ENCODE assay signal across 8 cellular contexts in the genomic region with DNA sequence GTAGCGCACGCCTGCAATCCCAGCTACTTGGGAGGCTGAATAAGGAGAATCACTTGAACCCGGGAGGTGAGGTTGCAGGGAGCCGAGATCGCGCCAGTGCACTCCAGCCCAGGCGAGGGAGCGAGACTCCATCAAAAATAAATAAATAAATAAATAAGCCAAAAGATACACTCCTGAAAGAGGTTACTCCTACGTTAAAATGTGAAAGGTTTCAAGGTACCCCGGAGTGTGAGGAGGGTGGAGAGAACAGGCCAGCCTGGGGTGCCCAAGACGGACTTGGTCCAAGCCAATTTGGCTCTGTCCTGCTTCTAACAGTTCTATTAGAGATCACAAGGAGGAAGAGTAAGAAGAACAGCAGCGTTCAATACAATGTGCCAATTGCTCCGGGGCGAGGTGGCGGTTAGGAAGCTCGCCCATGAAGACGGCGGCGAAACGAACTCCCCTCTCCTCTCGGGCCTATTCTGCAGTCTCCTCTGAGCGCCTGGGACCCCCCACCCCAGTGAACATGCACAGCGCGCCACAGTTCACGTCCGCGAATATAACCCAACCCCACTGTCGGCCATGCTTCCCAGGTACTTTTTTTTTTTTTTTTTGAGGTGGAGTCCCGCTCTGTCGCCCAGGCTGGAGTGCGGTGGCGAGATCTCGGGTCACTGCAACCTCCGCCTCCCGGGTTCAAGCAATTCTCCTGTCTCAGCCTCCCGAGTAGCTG. TPM values are rescaled to one million over a fixed set of nuclear protein-coding genes. Genes with fewer than 3 reads are reported as not detected.
DNase-seq lines count a peak whose midpoint lies in the region; ATAC-seq, FAIRE-seq and TF ChIP-seq lines count a peak whose summit lies in the region.

No MANE protein-coding gene starts in this region.

- no peak for TF ChIP-seq RAD21 in H1 (IDR thresholded peaks at IDR 0.05 in 1 of 2, conservative IDR thresholded peaks at IDR 0.05 in 1 of 2; ENCODE audit: low read depth in 2 of 2, low read length in 2 of 2)

- peak overlapping the region; percentile 66 for H3K56ac ChIP-seq in H1 (replicated peaks; ENCODE audit: insufficient read length, low read depth, low read length)

- 27% methylated on average over 31 of the region's 36 CpGs; no CpG with 5 or more reads in 1 of the 2 experiments for WGBS in H1 (ENCODE audit: extremely low coverage in 1 of 2, insufficient coverage in 1 of 2, insufficient read length in 1 of 2, insufficient replicate concordance in 2 of 2, low coverage in 1 of 2, low lambda C conversion rate in 2 of 2, missing lambda C conversion rate in 1 of 2), 2 experiments

- peaks cover 15% of the 10 kb centered on the region for H3K4me1 Mint-ChIP-seq in type B pancreatic cell (ENCODE audit: unreplicated experiment)

- H2AFZ ChIP-seq in H1 (ENCODE audit: low read length), result no peak overlapping the region

- H2BK20ac ChIP-seq in H1 (ENCODE audit: low read length), result no peak overlapping the region

- H3K27ac Mint-ChIP-seq in type B pancreatic cell, result peak overlapping the region; percentile 96

- H3K79me2 ChIP-seq in H1 (ENCODE audit: control insufficient read depth in 1 of 2, insufficient read depth in 2 of 2, low read length in 2 of 2), result peaks cover 5 to 26% of the 10 kb centered on the region in 2 experiments

- H3K36me3 ChIP-seq in H1 (ENCODE audit: control insufficient read depth in 2 of 4, insufficient read depth in 4 of 4, low read length in 3 of 4) (peaks cover 5 to 33% (median 13%) of the 10 kb centered on the region in 4 experiments; a peak in 6 of 8 replicates), mucosa of stomach (ENCODE audit: control insufficient read depth, insufficient read depth, low read length) (no peaks in the 10 kb centered on the region)

- no peaks in the 10 kb centered on the region for H3K36me3 Mint-ChIP-seq in type B pancreatic cell

- H3K27me3 ChIP-seq in H1 (replicated peaks in 1 of 4; ENCODE audit: control insufficient read depth in 3 of 4, extremely low read depth in 1 of 4, insufficient read depth in 3 of 4, low read length in 3 of 4) (no peaks in the 10 kb centered on the region), mucosa of stomach (ENCODE audit: control insufficient read depth, insufficient read depth, low read length) (no peaks in the 10 kb centered on the region)

- no peak overlapping the region for H2BK15ac ChIP-seq in H1 (ENCODE audit: low read length)

- H3K9me3 ChIP-seq in H1 (ENCODE audit: insufficient read depth in 2 of 2, low read depth in 1 of 2, low read length in 1 of 2) (no peaks in the 10 kb centered on the region), mucosa of stomach (ENCODE audit: control insufficient read depth, low read length) (no peaks in the 10 kb centered on the region)

- H3K4me2 ChIP-seq in H1 (ENCODE audit: insufficient read depth in 1 of 2, low read depth in 2 of 2, low read length in 2 of 2), result peak overlapping the region; percentile 26 to 66

- H3K4me3 Mint-ChIP-seq in type B pancreatic cell, result peak overlapping the region; percentile 99

- H2BK120ac ChIP-seq in H1 (replicated peaks; ENCODE audit: low read depth, low read length), result no peak overlapping the region

- H3K27me3 Mint-ChIP-seq in type B pancreatic cell, result no peaks in the 10 kb centered on the region

- no peaks in the 10 kb centered on the region; the same call in 1 of the 2 replicates for H3K23me2 ChIP-seq in H1 (ENCODE audit: low read depth, low read length)

- H4K5ac ChIP-seq in H1 (ENCODE audit: insufficient read length, low read depth, low read length), result peak overlapping the region; percentile 90

- CTCF ChIA-PET in H1 (lab: Charles Lee; ENCODE audit: partially characterized antibody), result interaction anchor here (0.6 to 1.7 kb wide), 8 partner anchors 10 to 97 kb away, joined by 3 to 5 read pairs (median 3); no protein-coding TSS in a partner anchor

- no peak overlapping the region for H2AK5ac ChIP-seq in H1 (ENCODE audit: low read depth, low read length)

- H2BK5ac ChIP-seq in H1 (ENCODE audit: low read depth, low read length), result peak overlapping the region; percentile 99; the same call in 1 of the 2 replicates

- H2BK12ac ChIP-seq in H1 (ENCODE audit: low read depth, low read length), result no peak overlapping the region

- DNase-seq in COLO668 (lab: John Stamatoyannopoulos, UW; ENCODE audit: unreplicated experiment), result peak; percentile 6
- DNase-seq in HK-2 (ENCODE audit: unreplicated experiment), result peak; percentile 8
- peak; percentile 9 for DNase-seq in T-helper 22 cell (ENCODE audit: low read depth)
- DNase-seq in H1 (ENCODE audit: low read depth in 1 of 2, low spot score in 2 of 2), result no peak
- no peak for DNase-seq in type B pancreatic cell (ENCODE audit: extremely low spot score, unreplicated experiment)
- DNase-seq in RCC 7860 (ENCODE audit: low spot score), result no peak

- peak overlapping the region; percentile 29 for H4K91ac ChIP-seq in H1 (replicated peaks; ENCODE audit: insufficient read length, low read length)

- FAIRE-seq in H1 (lab: Jason Lieb, UNC) (no peak), RCC 7860 (lab: Jason Lieb, UNC) (no peak)

- POLR2A ChIA-PET in H1 (lab: Charles Lee; ENCODE audit: partially characterized antibody), result interaction anchor here (0.7 to 1.7 kb wide), 6 partner anchors 9 to 268 kb away, joined by 3 to 7 read pairs (median 4); no protein-coding TSS in a partner anchor

- H3K18ac ChIP-seq in H1 (ENCODE audit: extremely low read depth, low read length), result peak overlapping the region; percentile 93

- H4K8ac ChIP-seq in H1 (ENCODE audit: extremely low read depth, insufficient read depth, low read length), result peak overlapping the region; percentile 93

- TF ChIP-seq POLR2A in H1 (IDR thresholded peaks at IDR 0.05; ENCODE audit: control extremely low read depth in 1 of 2, low read depth in 2 of 2, low read length in 2 of 2), result peak in 1 of 2 experiments; percentile 38; a peak in 1 of 3 replicates

- no peak overlapping the region for H3K14ac ChIP-seq in H1 (ENCODE audit: insufficient read length)

- no peaks in the 10 kb centered on the region for H3K9me3 Mint-ChIP-seq in type B pancreatic cell

- peak overlapping the region; percentile 50 to 92 (median 72) for H3K4me3 ChIP-seq in H1 (ENCODE audit: extremely low read depth in 1 of 4, insufficient read depth in 2 of 4, low read depth in 3 of 4, low read length in 4 of 4)
- peak overlapping the region; percentile 97 for H3K4me3 ChIP-seq in mucosa of stomach (ENCODE audit: low read length)

- no peak for TF ChIP-seq EP300 in H1 (IDR thresholded peaks at IDR 0.05; ENCODE audit: borderline replicate concordance in 1 of 2, low read depth in 2 of 2, low read length in 2 of 2)

- TF ChIP-seq CTCF in H1 (IDR thresholded peaks at IDR 0.05; ENCODE audit: control extremely low read depth in 1 of 3, insufficient read depth in 1 of 3, low read depth in 1 of 3, low read length in 3 of 3), result no peak
- no peak for TF ChIP-seq CTCF in type B pancreatic cell (conservative IDR thresholded peaks at IDR 0.05)

- no peak overlapping the region for H3K23ac ChIP-seq in H1 (ENCODE audit: insufficient read length)

- peaks cover 0 to 1% of the 10 kb centered on the region in 2 experiments for H4K20me1 ChIP-seq in H1 (replicated peaks in 1 of 2; ENCODE audit: control insufficient read depth in 1 of 2, insufficient read depth in 2 of 2, low read length in 2 of 2)

- peak overlapping the region; percentile 59 to 81 (median 78) for H3K9ac ChIP-seq in H1 (replicated peaks in 1 of 4; ENCODE audit: extremely low read depth in 1 of 4, low read depth in 3 of 4, low read length in 3 of 4)
- H3K9ac ChIP-seq in mucosa of stomach (ENCODE audit: low read length), result peak overlapping the region; percentile 69

- no peak overlapping the region for H3K4ac ChIP-seq in H1 (replicated peaks; ENCODE audit: insufficient read length, low read depth, low read length)

- peaks cover 8% of the 10 kb centered on the region for H3K79me1 ChIP-seq in H1 (ENCODE audit: low read depth, low read length)

- H3K27ac ChIP-seq in H1 (ENCODE audit: low read depth, low read length), result peak overlapping the region; percentile 83; the same call in 1 of the 2 replicates

- ATAC-seq in GM19397 (IDR thresholded peaks at IDR 0.05; ENCODE audit: unreplicated experiment), result no peak

- H3K4me1 ChIP-seq in H1 (replicated peaks in 1 of 4; ENCODE audit: control insufficient read depth in 3 of 4, insufficient read depth in 4 of 4, low read length in 3 of 4), result peaks cover 0 to 4% (median 1%) of the 10 kb centered on the region in 4 experiments; a peak in 2 of 7 replicates
- no peaks in the 10 kb centered on the region for H3K4me1 ChIP-seq in mucosa of stomach (ENCODE audit: control insufficient read depth, insufficient read depth, low read length)

TF ChIP-seq in H1, 55 proteins besides CTCF, POLR2A, EP300 and RAD21:
- TF ChIP-seq KDM4A (IDR thresholded peaks at IDR 0.05; ENCODE audit: low read depth, low read length, severe bottlenecking) (peak; percentile 13), TAF1 (IDR thresholded peaks at IDR 0.05; ENCODE audit: low read depth, low read length) (no peak), GABPA (IDR thresholded peaks at IDR 0.05; ENCODE audit: borderline replicate concordance, insufficient read depth, low read length) (no peak)
TF ChIP-seq in H1: peak in this region for 1.

RNA-seq across cellular contexts. Expression of gene ELP6, which starts 0.9 kb away (rescaled TPM):
- total RNA-seq in H1 (2021; fragmentation: NEBNext Ultra II Directional; extraction: Animal tissue kit (Norgen Biotek cat#: 25700)), result 49.6 and 51.1 TPM in 2 replicates
- polyA plus RNA-seq in H1 (2011; rRNA removed), result 78.5 and 78.7 TPM in 2 replicates
- 108 TPM for polyA plus RNA-seq in H1 (2011; cell fraction: cytosol; rRNA removed)
- polyA plus RNA-seq in H1 (2011; cell fraction: nucleus; rRNA removed), result 65.9 TPM
- polyA plus RNA-seq in H1 (2012, experiment 1 of 2), result 45.7 to 73.3 TPM (median 64.5 TPM) in 4 replicates
- 58.5 TPM for polyA plus RNA-seq in H1 (2012, experiment 2 of 2)
- 33.6 TPM for polyA plus RNA-seq in H1 (2013, experiment 1 of 2)
- 35.0 TPM for polyA plus RNA-seq in H1 (2013, experiment 2 of 2)
- polyA minus RNA-seq in H1 (2011; rRNA and poly(A)+ RNA removed), result 78.1 and 89.9 TPM in 2 replicates
- polyA minus RNA-seq in H1 (2011; cell fraction: cytosol; rRNA and poly(A)+ RNA removed), result 33.2 TPM
- polyA minus RNA-seq in H1 (2011; cell fraction: nucleus; rRNA and poly(A)+ RNA removed), result 71.8 TPM
- total RNA-seq in type B pancreatic cell (ENCODE audit: low replicate concordance), result 25.1 and 51.3 TPM in 2 replicates

RNA-seq across cellular contexts. Expression of gene SCAP, which starts 36.8 kb away (rescaled TPM):
- total RNA-seq in H1 (2021; fragmentation: NEBNext Ultra II Directional; extraction: Animal tissue kit (Norgen Biotek cat#: 25700)), result 110 and 114 TPM in 2 replicates
- 74.0 and 103 TPM in 2 replicates for polyA plus RNA-seq in H1 (2011; rRNA removed)
- polyA plus RNA-seq in H1 (2011; cell fraction: cytosol; rRNA removed), result 54.6 TPM
- 199 TPM for polyA plus RNA-seq in H1 (2011; cell fraction: nucleus; rRNA removed)
- 90.9 to 110 TPM (median 102 TPM) in 4 replicates for polyA plus RNA-seq in H1 (2012, experiment 1 of 2)
- polyA plus RNA-seq in H1 (2012, experiment 2 of 2), result 93.2 TPM
- 90.5 TPM for polyA plus RNA-seq in H1 (2013, experiment 1 of 2)
- polyA plus RNA-seq in H1 (2013, experiment 2 of 2), result 93.1 TPM
- polyA minus RNA-seq in H1 (2011; rRNA and poly(A)+ RNA removed), result 153 and 157 TPM in 2 replicates
- 108 TPM for polyA minus RNA-seq in H1 (2011; cell fraction: cytosol; rRNA and poly(A)+ RNA removed)
- 97.7 TPM for polyA minus RNA-seq in H1 (2011; cell fraction: nucleus; rRNA and poly(A)+ RNA removed)
- total RNA-seq in type B pancreatic cell (ENCODE audit: low replicate concordance), result 77.5 and 106 TPM in 2 replicates

Comparison
In these comparisons a context has a peak if more than half of its experiments do, and no peak if none do; other contexts are left out.
1. DNase-seq: peak in COLO668 (single experiment), HK-2 (single experiment) and T-helper 22 cell (single experiment); none in H1 (0 of 2), type B pancreatic cell (single experiment) and RCC 7860 (single experiment).